ENCODE assay signal across 16 cellular contexts in genomic region chr11:110200836-110201235, GRCh38.
"Had no signal": no experiment of that assay in that cellular context is flagged by ENCODE, and none has a peak within 500 bp of the region (broad histone marks: within the 10 kb centered on the region; RNA-seq: fewer than 3 reads in every experiment).

No MANE protein-coding gene starts in this region.

- H3K4me1 Mint-ChIP-seq: immature natural killer cell had no signal

- H3K9me3 Mint-ChIP-seq: activated T-cell treated with anti-CD3 and anti-CD28 coated beads, Interleukin-2, amount 50 U/mL, for 4 hours; activated T-helper 17 cell treated with anti-CD3 and anti-CD28 coated beads, Interleukin-2, amount 50 U/mL, for 72 hours; effector memory CD8-positive, alpha-beta T cell; immature natural killer cell; memory B cell; naive thymus-derived CD8-positive, alpha-beta T cell; neural crest cell had no signal

- H3K27ac Mint-ChIP-seq: activated naive CD8-positive, alpha-beta T cell; activated T-helper 17 cell treated with anti-CD3 and anti-CD28 coated beads, Interleukin-2, amount 50 U/mL, for 72 hours; effector memory CD8-positive, alpha-beta T cell; immature natural killer cell; memory B cell; naive thymus-derived CD8-positive, alpha-beta T cell had no signal

- H3K27me3 Mint-ChIP-seq: activated T-helper 17 cell treated with anti-CD3 and anti-CD28 coated beads, Interleukin-2, amount 50 U/mL, for 72 hours; effector memory CD8-positive, alpha-beta T cell had no signal

- H3K27me3 ChIP-seq: ascending aorta, gastroesophageal sphincter, testis, transverse colon, uterus had no signal

- H3K27ac ChIP-seq: ascending aorta, gastroesophageal sphincter, testis, transverse colon, uterus, VCaP had no signal

- H3K4me1 ChIP-seq: ascending aorta, gastroesophageal sphincter, testis, transverse colon, uterus had no signal

- H3K4me3 Mint-ChIP-seq: activated naive CD8-positive, alpha-beta T cell; activated T-cell treated with anti-CD3 and anti-CD28 coated beads, Interleukin-2, amount 50 U/mL, for 4 hours; activated T-helper 17 cell treated with anti-CD3 and anti-CD28 coated beads, Interleukin-2, amount 50 U/mL, for 72 hours; effector memory CD8-positive, alpha-beta T cell; immature natural killer cell; memory B cell; naive thymus-derived CD8-positive, alpha-beta T cell; neural crest cell had no signal

- H3K36me3 Mint-ChIP-seq: activated naive CD8-positive, alpha-beta T cell; immature natural killer cell; memory B cell; naive thymus-derived CD8-positive, alpha-beta T cell had no signal

- H3K4me3 ChIP-seq: ascending aorta, gastroesophageal sphincter, testis, transverse colon, uterus had no signal

- H3K9me3 ChIP-seq: ascending aorta, gastroesophageal sphincter, testis, transverse colon, uterus had no signal

- DNase-seq: cortex of kidney, kidney had no signal

- H3K36me3 ChIP-seq: ascending aorta, gastroesophageal sphincter, transverse colon, uterus had no signal
